8 cellular contexts compared by ENCODE assay signal in genomic region chr5:148791334-148791667, GRCh38. TPM values are rescaled to one million over a fixed set of nuclear protein-coding genes. Genes with fewer than 3 reads are reported as not detected.
DNase-seq lines count a peak whose midpoint lies in the region; ATAC-seq and TF ChIP-seq lines count a peak whose summit lies in the region.

No MANE protein-coding gene starts in this region.

- no peaks in the 10 kb centered on the region for H3F3A ChIP-seq in smooth muscle cell (ENCODE audit: low read depth)

- H3K4me1 Mint-ChIP-seq in activated CD4-positive, alpha-beta T cell treated with anti-CD3 and anti-CD28 coated beads, Interleukin-2, amount 10 ng/mL, durations not matched to agents 24 days and 14 days, result peaks cover 24% of the 10 kb centered on the region
- H3K4me1 Mint-ChIP-seq in endodermal cell, result no peaks in the 10 kb centered on the region

- no peak overlapping the region for H3K4me3 Mint-ChIP-seq in activated CD4-positive, alpha-beta T cell treated with anti-CD3 and anti-CD28 coated beads, Interleukin-2, amount 10 ng/mL, durations not matched to agents 24 days and 14 days
- no peak overlapping the region for H3K4me3 Mint-ChIP-seq in endodermal cell

- H3K36me3 ChIP-seq in OCI-LY3 (replicated peaks; ENCODE audit: low read depth, low read length), result no peaks in the 10 kb centered on the region
- no peaks in the 10 kb centered on the region for H3K36me3 ChIP-seq in smooth muscle cell (ENCODE audit: low read depth)
- no peaks in the 10 kb centered on the region for H3K36me3 ChIP-seq in endodermal cell (ENCODE audit: control insufficient read depth, insufficient read depth, low read length)

- no peak overlapping the region for H3K9ac ChIP-seq in OCI-LY3 (ENCODE audit: low read length)
- no peak overlapping the region for H3K9ac ChIP-seq in smooth muscle cell (ENCODE audit: low read depth)
- no peak overlapping the region for H3K9ac ChIP-seq in endodermal cell (ENCODE audit: extremely low read depth, low read length, poor library complexity, severe bottlenecking)

- H4K20me1 ChIP-seq in OCI-LY3 (ENCODE audit: insufficient read depth, low read length) (no peaks in the 10 kb centered on the region), smooth muscle cell (ENCODE audit: low read depth) (no peaks in the 10 kb centered on the region)

- H3K27ac ChIP-seq in OCI-LY3 (ENCODE audit: low read length), result no peak overlapping the region
- peak overlapping the region; percentile 25 for H3K27ac ChIP-seq in smooth muscle cell (ENCODE audit: low read depth)
- H3K27ac ChIP-seq in endodermal cell (ENCODE audit: low read depth, low read length), result no peak overlapping the region

- H3K27me3 Mint-ChIP-seq in activated CD4-positive, alpha-beta T cell treated with anti-CD3 and anti-CD28 coated beads, Interleukin-2, amount 10 ng/mL, durations not matched to agents 24 days and 14 days, result peaks cover 21% of the 10 kb centered on the region
- H3K27me3 Mint-ChIP-seq in endodermal cell (ENCODE audit: insufficient read depth), result peaks cover 8% of the 10 kb centered on the region

- H3K4me3 ChIP-seq in OCI-LY3 (ENCODE audit: low read length) (peak overlapping the region; percentile 59), smooth muscle cell (no peak overlapping the region), endodermal cell (ENCODE audit: low read length) (no peak overlapping the region)

- H2AFZ ChIP-seq in OCI-LY3 (ENCODE audit: low read depth, low read length) (no peak overlapping the region), smooth muscle cell (ENCODE audit: low read depth) (no peak overlapping the region)

- H3K4me2 ChIP-seq in OCI-LY3 (ENCODE audit: low read length) (peak overlapping the region; percentile 91), smooth muscle cell (no peak overlapping the region)

- intact Hi-C loops in activated CD4-positive, alpha-beta T cell treated with anti-CD3 and anti-CD28 coated beads, Interleukin-2, amount 10 ng/mL, durations not matched to agents 24 days and 14 days (cut with micrococcal nuclease), result loop anchor here (1.0 to 5.0 kb wide), 5 partner anchors 9 to 169 kb away; partner anchors contain the start of gene ADRB2
- intact Hi-C loops in Right ventricle myocardium inferior (cut with DNase I), result no loop called here

- H3K27ac Mint-ChIP-seq in activated CD4-positive, alpha-beta T cell treated with anti-CD3 and anti-CD28 coated beads, Interleukin-2, amount 10 ng/mL, durations not matched to agents 24 days and 14 days, result peak overlapping the region; percentile 21
- no peak overlapping the region for H3K27ac Mint-ChIP-seq in endodermal cell

- ATAC-seq in HG02759 (IDR thresholded peaks at IDR 0.05; ENCODE audit: unreplicated experiment) (peak; percentile 96), Right ventricle myocardium inferior (no peak)

- DNase-seq in activated CD4-positive, alpha-beta T cell treated with anti-CD3 and anti-CD28 coated beads, Interleukin-2, amount 10 ng/mL, durations not matched to agents 24 days and 14 days, result peak; percentile 69
- no peak for DNase-seq in activated CD4-positive, alpha-beta T cell treated with anti-CD3 and anti-CD28 coated beads for 1 hour
- DNase-seq in smooth muscle cell (lab: John Stamatoyannopoulos, UW; ENCODE audit: unreplicated experiment) (no peak), HK-2 (ENCODE audit: unreplicated experiment) (no peak), endodermal cell (no peak), Right ventricle myocardium inferior (ENCODE audit: missing footprints) (no peak)

- TF ChIP-seq CTCF in OCI-LY3 (IDR thresholded peaks at IDR 0.05; ENCODE audit: low read depth, low read length), result no peak
- no peak for TF ChIP-seq CTCF in smooth muscle cell (IDR thresholded peaks at IDR 0.05; ENCODE audit: borderline replicate concordance, insufficient read depth, poor library complexity, severe bottlenecking)
- no peak for TF ChIP-seq CTCF in endodermal cell (conservative IDR thresholded peaks at IDR 0.05)

- H3K27me3 ChIP-seq in OCI-LY3 (ENCODE audit: low read depth, low read length) (peaks cover 61% of the 10 kb centered on the region), smooth muscle cell (ENCODE audit: low read depth) (no peaks in the 10 kb centered on the region), endodermal cell (ENCODE audit: control insufficient read depth, insufficient read depth, low read length, poor library complexity, severe bottlenecking) (no peaks in the 10 kb centered on the region)

- no peaks in the 10 kb centered on the region for H3K9me3 ChIP-seq in OCI-LY3 (ENCODE audit: insufficient read depth, low read length)
- H3K9me3 ChIP-seq in smooth muscle cell (replicated peaks; ENCODE audit: low read depth), result no peaks in the 10 kb centered on the region
- H3K9me3 ChIP-seq in endodermal cell (ENCODE audit: control insufficient read depth, low read length), result no peaks in the 10 kb centered on the region

- H3K36me3 Mint-ChIP-seq in activated CD4-positive, alpha-beta T cell treated with anti-CD3 and anti-CD28 coated beads, Interleukin-2, amount 10 ng/mL, durations not matched to agents 24 days and 14 days (ENCODE audit: low read depth), result no peaks in the 10 kb centered on the region
- H3K36me3 Mint-ChIP-seq in endodermal cell (ENCODE audit: low read depth), result no peaks in the 10 kb centered on the region

- H3K79me2 ChIP-seq in OCI-LY3 (ENCODE audit: low read length) (no peaks in the 10 kb centered on the region), smooth muscle cell (ENCODE audit: low read depth) (no peaks in the 10 kb centered on the region)

- no peaks in the 10 kb centered on the region for H3K9me3 Mint-ChIP-seq in activated CD4-positive, alpha-beta T cell treated with anti-CD3 and anti-CD28 coated beads, Interleukin-2, amount 10 ng/mL, durations not matched to agents 24 days and 14 days
- H3K9me3 Mint-ChIP-seq in endodermal cell, result no peaks in the 10 kb centered on the region

- H3K4me1 ChIP-seq in OCI-LY3 (ENCODE audit: low read length), result peaks cover 56% of the 10 kb centered on the region
- H3K4me1 ChIP-seq in smooth muscle cell (ENCODE audit: low read depth), result no peaks in the 10 kb centered on the region
- no peaks in the 10 kb centered on the region for H3K4me1 ChIP-seq in endodermal cell (ENCODE audit: control insufficient read depth, insufficient read depth, low read length)

RNA-seq across cellular contexts. Expression of gene ADRB2, which starts 35.1 kb away (rescaled TPM):
- 0.37 and 0.50 TPM in 2 replicates for total RNA-seq in activated CD4-positive, alpha-beta T cell treated with anti-CD3 and anti-CD28 coated beads, Interleukin-2, amount 10 ng/mL, durations not matched to agents 24 days and 14 days
- total RNA-seq in smooth muscle cell (1.9 TPM in 2 replicates), endodermal cell (under 1 TPM; 0.20 to 0.42 TPM), Right ventricle myocardium inferior (5.5 TPM)
- polyA plus RNA-seq in smooth muscle cell, result 1.7 and 1.9 TPM in 2 replicates
- 0.50 TPM for polyA plus RNA-seq in endodermal cell (2013, experiment 1 of 2)
- polyA plus RNA-seq in endodermal cell (2013, experiment 2 of 2), result 0.41 TPM
